Comparison of ENCODE assay signal across 24 cellular contexts in genomic region chr20:63163596-63164560, GRCh38. TPM values are rescaled to one million over a fixed set of nuclear protein-coding genes. Genes with fewer than 3 reads are reported as not detected.
DNase-seq lines count a peak whose midpoint lies in the region; ATAC-seq and TF ChIP-seq lines count a peak whose summit lies in the region.
"Had no signal": no experiment of that assay in that cellular context is flagged by ENCODE, and none has a peak within 500 bp of the region (broad histone marks: within the 10 kb centered on the region; RNA-seq: fewer than 3 reads in every experiment).

No MANE protein-coding gene starts in this region.

- H3K79me2 ChIP-seq in GM23338 (replicated peaks; ENCODE audit: insufficient read depth): no peaks in the 10 kb centered on the region

- H3K4me3 Mint-ChIP-seq in GM23338 (no peak overlapping the region; the same call in 2 of the 3 replicates), T-cell (no peak overlapping the region)
- H3K4me3 Mint-ChIP-seq: immature natural killer cell, memory B cell, nephron progenitor cell, T-helper 17 cell had no signal

- no peaks in the 10 kb centered on the region for H3K27me3 ChIP-seq in GM23338 (ENCODE audit: insufficient read depth)

- H3F3A ChIP-seq in GM23338 (replicated peaks; ENCODE audit: low read depth): no peaks in the 10 kb centered on the region

- H3K4me1 ChIP-seq in GM23338 (ENCODE audit: insufficient read depth): no peaks in the 10 kb centered on the region
- H3K4me1 ChIP-seq: adrenal gland, gastrocnemius medialis, HAP-1, sigmoid colon had no signal

- peaks cover 9% of the 10 kb centered on the region for H3K9me3 Mint-ChIP-seq in GM23338
- no peaks in the 10 kb centered on the region for H3K9me3 Mint-ChIP-seq in T-cell
- H3K9me3 Mint-ChIP-seq: immature natural killer cell, memory B cell, nephron progenitor cell had no signal

- no peaks in the 10 kb centered on the region for H3K36me3 ChIP-seq in GM23338 (ENCODE audit: insufficient read depth)
- H3K36me3 ChIP-seq: adrenal gland, gastrocnemius medialis, HAP-1, MG63, sigmoid colon had no signal

- H3K4me3 ChIP-seq in GM23338: no peak overlapping the region
- H3K4me3 ChIP-seq: adrenal gland, gastrocnemius medialis, HAP-1, MG63, sigmoid colon had no signal

- POLR2A ChIA-PET in T-cell (lab: Charles Lee): no interaction called here

- H3K4me2 ChIP-seq in GM23338: no peak overlapping the region

- no peak overlapping the region for H2AFZ ChIP-seq in GM23338

- no peak overlapping the region for H3K27ac Mint-ChIP-seq in GM23338
- H3K27ac Mint-ChIP-seq in T-cell: no peak overlapping the region
- H3K27ac Mint-ChIP-seq: immature natural killer cell, memory B cell, nephron progenitor cell, T-helper 17 cell had no signal

- H3K36me3 Mint-ChIP-seq in GM23338 (ENCODE audit: low read depth) (peaks cover 4% of the 10 kb centered on the region; the same call in 2 of the 3 replicates), T-cell (no peaks in the 10 kb centered on the region)
- H3K36me3 Mint-ChIP-seq: immature natural killer cell, memory B cell had no signal

- CTCF ChIA-PET in T-cell (lab: Charles Lee): no interaction called here

- H3K27me3 Mint-ChIP-seq in GM23338 (ENCODE audit: insufficient read depth, low read depth, poor library complexity) (peaks cover 16% of the 10 kb centered on the region), T-cell (peaks cover 7 to 10% of the 10 kb centered on the region in 2 donors)

- DNase-seq in Ammon's horn (ENCODE audit: low spot score) (peak; percentile 92), GM23338 (ENCODE audit: low spot score) (no peak), anterior cingulate cortex (lab: John Stamatoyannopoulos, UW) (peak in 48 of 58 donors; percentile 19 to 90 (median 66)), midbrain (lab: John Stamatoyannopoulos, UW) (peak; percentile 37), T-cell (no peak), NCI-H446 treated with DMSO at 0.1 percent for 48 hours (lab: John Stamatoyannopoulos, UW) (no peak)
- DNase-seq: activated CD8-positive, alpha-beta memory T cell treated with anti-CD3 and anti-CD28 coated beads for 24 hours; adrenal gland; COR-L47; gastrocnemius medialis; immature natural killer cell; MG63; NCI-H2081; nephron progenitor cell; NK-92 treated with Interleukin-12 subunit alpha and Interleukin-12 subunit beta, amount 100 ng/mL, for 24 hours; sigmoid colon; stimulated activated CD4-positive, alpha-beta T cell treated with anti-CD3 and anti-CD28 coated beads, Interleukin-2, amount 100 ng/mL, for 24 hours; T-helper 17 cell had no signal

- ATAC-seq in GM23338 (peak; percentile 47), T-cell (replicated peaks in 1 of 4) (no peak), HG02678 (IDR thresholded peaks at IDR 0.05; ENCODE audit: unreplicated experiment) (no peak), HG02885 (IDR thresholded peaks at IDR 0.05; ENCODE audit: poor library complexity, unreplicated experiment) (no peak)
- ATAC-seq: gastrocnemius medialis, HepG2, T-helper 17 cell had no signal

- H3K4me1 Mint-ChIP-seq in GM23338 (peaks cover 4% of the 10 kb centered on the region; the same call in 2 of the 3 replicates), T-cell (peaks cover 0 to 6% (median 2%) of the 10 kb centered on the region in 3 donors)
- H3K4me1 Mint-ChIP-seq: immature natural killer cell, memory B cell had no signal

- no peak overlapping the region for H3K27ac ChIP-seq in GM23338 (ENCODE audit: low read depth)
- H3K27ac ChIP-seq: adrenal gland, epithelial cell of prostate, gastrocnemius medialis, sigmoid colon had no signal

- no peaks in the 10 kb centered on the region for H3K9me2 ChIP-seq in GM23338 (ENCODE audit: insufficient read depth)

- no peaks in the 10 kb centered on the region for H4K20me1 ChIP-seq in GM23338 (replicated peaks; ENCODE audit: insufficient read depth)

- no peak for TF ChIP-seq CTCF in GM23338 (conservative IDR thresholded peaks at IDR 0.05; ENCODE audit: low read depth in 2 of 2)

TF ChIP-seq in GM23338, 12 proteins besides CTCF, POLR2A, EP300 and RAD21:
- TF ChIP-seq ZNF114 (CRISPR knock-in tag; IDR thresholded peaks at IDR 0.05) (no peak), ZNF331 (CRISPR knock-in tag; IDR thresholded peaks at IDR 0.05; ENCODE audit: low read depth) (no peak), POLR2AphosphoS5 (IDR thresholded peaks at IDR 0.05; ENCODE audit: low read depth) (no peak), EZH2 (IDR thresholded peaks at IDR 0.05; ENCODE audit: low read depth, unreplicated experiment) (no peak), CREB1 (CRISPR knock-in tag; IDR thresholded peaks at IDR 0.05; ENCODE audit: low read depth) (no peak)

RNA-seq across cellular contexts. Expression of gene YTHDF1, which starts 52.1 kb away (rescaled TPM):
- 64.3 and 64.5 TPM in 2 replicates for total RNA-seq in GM23338 (2014; rRNA removed; shearing (Covaris generic))
- polyA plus RNA-seq in GM23338 (2016; fragmentation: Nextera tagmentation; extraction: Ambion mirVana): 30.9 and 34.9 TPM in 2 replicates
- total RNA-seq in T-cell: 10 to 100 TPM; 36.7 to 44.5 (median 42.2) TPM

Comparison
In these comparisons a context has a peak if more than half of its experiments do, and no peak if none do; other contexts are left out.
1. DNase-seq: peak in Ammon's horn (single experiment), anterior cingulate cortex (48 of 58) and midbrain (single experiment); none in GM23338 (single experiment), T-cell (0 of 34) and NCI-H446 treated with DMSO at 0.1 percent for 48 hours (single experiment).